18 cellular contexts compared by ENCODE assay signal in the genomic region with DNA sequence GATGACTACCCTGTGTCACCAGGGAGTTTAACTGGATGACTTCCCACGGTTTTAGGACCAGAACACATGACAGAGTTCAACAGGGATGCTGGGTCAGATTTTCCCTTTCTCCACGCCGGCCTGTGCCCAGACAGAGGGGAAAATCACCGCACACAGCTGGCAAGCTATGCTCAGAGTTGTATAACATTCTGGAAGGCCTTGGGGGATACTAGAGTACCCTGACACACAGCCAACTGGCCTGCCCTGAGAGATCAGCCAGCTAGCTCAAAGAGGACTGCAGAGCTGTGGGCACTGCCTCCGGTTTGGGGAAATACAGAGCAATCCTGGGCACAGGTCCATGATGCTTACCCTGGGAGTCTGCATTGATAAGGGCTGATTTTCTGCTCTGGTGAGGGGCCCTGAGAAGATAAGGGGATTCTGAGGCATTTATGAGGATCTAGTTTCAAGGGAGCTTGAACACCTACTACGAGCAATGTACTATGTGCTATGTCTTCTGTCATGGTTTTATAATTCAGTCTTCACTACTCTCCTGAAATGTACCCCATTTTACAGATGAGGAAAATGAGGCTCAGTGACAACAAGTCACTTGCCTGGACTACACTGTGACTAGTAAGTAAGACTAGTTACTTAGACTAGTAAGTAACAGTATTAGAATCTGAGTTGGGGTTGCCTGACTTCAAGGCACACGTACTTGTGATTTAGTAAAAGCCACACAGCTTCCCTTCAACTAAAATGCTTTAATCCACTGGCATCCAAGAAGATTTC. TPM values are rescaled to one million over a fixed set of nuclear protein-coding genes. Genes with fewer than 3 reads are reported as not detected.
DNase-seq lines count a peak whose midpoint lies in the region; ATAC-seq and TF ChIP-seq lines count a peak whose summit lies in the region.
"Had no signal": no experiment of that assay in that cellular context is flagged by ENCODE, and none has a peak within 500 bp of the region (broad histone marks: within the 10 kb centered on the region; RNA-seq: fewer than 3 reads in every experiment).

No MANE protein-coding gene starts in this region.

- DNase-seq in mammary epithelial cell: no peak
- DNase-seq in breast epithelium (ENCODE audit: low spot score in 2 of 2): no peak
- DNase-seq in right cardiac atrium: peak; percentile 78 to 92 (median 89)
- DNase-seq in posterior vena cava (ENCODE audit: low spot score): peak; percentile 86
- no peak for DNase-seq in T-helper 2 cell treated with Interferon-gamma antibody and Interleukin-4, amounts not matched to agents 5 μg/mL and 100 μg/mL, for 36 hours (ENCODE audit: low spot score)
- DNase-seq in stimulated activated effector memory CD8-positive, alpha-beta T cell treated with anti-CD3 and anti-CD28 coated beads, Interleukin-12 subunit alpha, Interleukin-12 subunit beta, amount 100 ng/mL, for 72 hours (ENCODE audit: low spot score in 2 of 2): no peak
- no peak for DNase-seq in SKM-1 treated with dmso at 0.1 percent for 144 hours (lab: John Stamatoyannopoulos, UW; ENCODE audit: unreplicated experiment)
- DNase-seq in ureter (ENCODE audit: low spot score): no peak
- DNase-seq: 8988T; activated CD4-positive, CD25-positive, alpha-beta regulatory T cell; brain microvascular endothelial cell; CD4-positive, CD25-positive, alpha-beta regulatory T cell; effector memory CD8-positive, alpha-beta T cell; HCEC 1CT; stimulated activated CD4-positive, alpha-beta T cell treated with anti-CD3 and anti-CD28 coated beads, Interleukin-4, amount 100 ng/mL, for 4 hours had no signal

- no peaks in the 10 kb centered on the region for H3K4me1 Mint-ChIP-seq in T-helper 2 cell treated with Interferon-gamma antibody and Interleukin-4, amounts not matched to agents 5 μg/mL and 100 μg/mL, for 36 hours (ENCODE audit: low read depth)
- H3K4me1 Mint-ChIP-seq in stimulated activated effector memory CD8-positive, alpha-beta T cell treated with anti-CD3 and anti-CD28 coated beads, Interleukin-12 subunit alpha, Interleukin-12 subunit beta, amount 100 ng/mL, for 72 hours: no peaks in the 10 kb centered on the region
- H3K4me1 Mint-ChIP-seq: CD4-positive, CD25-positive, alpha-beta regulatory T cell; IgD-negative memory B cell had no signal

- H3K9me3 Mint-ChIP-seq in T-helper 2 cell treated with Interferon-gamma antibody and Interleukin-4, amounts not matched to agents 5 μg/mL and 100 μg/mL, for 36 hours: no peaks in the 10 kb centered on the region
- H3K9me3 Mint-ChIP-seq in stimulated activated effector memory CD8-positive, alpha-beta T cell treated with anti-CD3 and anti-CD28 coated beads, Interleukin-12 subunit alpha, Interleukin-12 subunit beta, amount 100 ng/mL, for 72 hours: no peaks in the 10 kb centered on the region
- H3K9me3 Mint-ChIP-seq: CD4-positive, CD25-positive, alpha-beta regulatory T cell; effector memory CD8-positive, alpha-beta T cell; IgD-negative memory B cell had no signal

- H3K79me2 ChIP-seq in mammary epithelial cell (ENCODE audit: insufficient read depth, low read length): no peaks in the 10 kb centered on the region

- no peaks in the 10 kb centered on the region for H4K20me1 ChIP-seq in mammary epithelial cell (ENCODE audit: insufficient read depth, low read length)

- H3K4me3 Mint-ChIP-seq in T-helper 2 cell treated with Interferon-gamma antibody and Interleukin-4, amounts not matched to agents 5 μg/mL and 100 μg/mL, for 36 hours: no peak overlapping the region
- H3K4me3 Mint-ChIP-seq in stimulated activated effector memory CD8-positive, alpha-beta T cell treated with anti-CD3 and anti-CD28 coated beads, Interleukin-12 subunit alpha, Interleukin-12 subunit beta, amount 100 ng/mL, for 72 hours: no peak overlapping the region
- H3K4me3 Mint-ChIP-seq: CD4-positive, CD25-positive, alpha-beta regulatory T cell; effector memory CD8-positive, alpha-beta T cell; IgD-negative memory B cell had no signal

- H3K27ac ChIP-seq in mammary epithelial cell (ENCODE audit: insufficient read depth, low read depth, low read length) (no peak overlapping the region), breast epithelium (no peak overlapping the region), right cardiac atrium (ENCODE audit: low read length) (peak overlapping the region; percentile 62)
- H3K27ac ChIP-seq: brain microvascular endothelial cell, RWPE1 had no signal

- no peak overlapping the region for H3K27ac Mint-ChIP-seq in T-helper 2 cell treated with Interferon-gamma antibody and Interleukin-4, amounts not matched to agents 5 μg/mL and 100 μg/mL, for 36 hours
- H3K27ac Mint-ChIP-seq in stimulated activated effector memory CD8-positive, alpha-beta T cell treated with anti-CD3 and anti-CD28 coated beads, Interleukin-12 subunit alpha, Interleukin-12 subunit beta, amount 100 ng/mL, for 72 hours: no peak overlapping the region
- H3K27ac Mint-ChIP-seq: CD4-positive, CD25-positive, alpha-beta regulatory T cell; effector memory CD8-positive, alpha-beta T cell; IgD-negative memory B cell had no signal

- BruUV-seq in mammary epithelial cell (replicated peaks; lab: Mats Ljungman, UMichigan): no TSS peak

- intact Hi-C loops in mammary epithelial cell (cut with micrococcal nuclease) (no loop called here), breast epithelium (cut with DNase I; ENCODE audit: low total_unique reads) (no loop called here), right cardiac atrium (cut with DNase I) (no loop called here), posterior vena cava (cut with DNase I) (no loop called here)

- 57% methylated on average over 7 of the region's 7 CpGs for WGBS in mammary epithelial cell (ENCODE audit: low coverage, missing lambda C conversion rate)
- WGBS in right cardiac atrium: 42% methylated on average over 7 of the region's 7 CpGs

- H3K9ac ChIP-seq in mammary epithelial cell (ENCODE audit: insufficient read depth, low read length): no peak overlapping the region

- H3K4me1 ChIP-seq in mammary epithelial cell (ENCODE audit: insufficient read depth, low read length) (no peaks in the 10 kb centered on the region), breast epithelium (no peaks in the 10 kb centered on the region), right cardiac atrium (ENCODE audit: control insufficient read depth, insufficient read depth, low read length) (no peaks in the 10 kb centered on the region)

- peak; percentile 94 to 97 for ATAC-seq in right cardiac atrium
- no peak for ATAC-seq in stimulated activated effector memory CD8-positive, alpha-beta T cell treated with anti-CD3 and anti-CD28 coated beads, Interleukin-12 subunit alpha, Interleukin-12 subunit beta, amount 100 ng/mL, for 72 hours
- ATAC-seq: effector memory CD8-positive, alpha-beta T cell had no signal

- TF ChIP-seq CTCF in mammary epithelial cell (conservative IDR thresholded peaks at IDR 0.05 in 1 of 2, IDR thresholded peaks at IDR 0.05 in 1 of 2; ENCODE audit: extremely low read depth in 1 of 2, insufficient read depth in 1 of 2, low read depth in 1 of 2, low read length in 2 of 2) (no peak), breast epithelium (IDR thresholded peaks at IDR 0.05) (no peak)

- in situ Hi-C loops in mammary epithelial cell (cut with MboI; ENCODE audit: low sequenced_read_pairs in 2 of 2): no loop called here

- H2AFZ ChIP-seq in mammary epithelial cell (ENCODE audit: low read depth, low read length): peak overlapping the region; percentile 14

- dilution Hi-C loops in mammary epithelial cell (cut with HindIII; ENCODE audit: low sequenced_read_pairs): no loop called here

- no peaks in the 10 kb centered on the region for H3K36me3 ChIP-seq in mammary epithelial cell (ENCODE audit: insufficient read depth, low read length)
- no peaks in the 10 kb centered on the region for H3K36me3 ChIP-seq in breast epithelium
- H3K36me3 ChIP-seq: brain microvascular endothelial cell had no signal

- H3K27me3 ChIP-seq in mammary epithelial cell (ENCODE audit: insufficient read depth, low read length) (no peaks in the 10 kb centered on the region), breast epithelium (no peaks in the 10 kb centered on the region), right cardiac atrium (ENCODE audit: control insufficient read depth, insufficient read depth) (no peaks in the 10 kb centered on the region)
- H3K27me3 ChIP-seq: brain microvascular endothelial cell had no signal

- TF ChIP-seq POLR2A in breast epithelium (IDR thresholded peaks at IDR 0.05): no peak

- H3K27me3 Mint-ChIP-seq in T-helper 2 cell treated with Interferon-gamma antibody and Interleukin-4, amounts not matched to agents 5 μg/mL and 100 μg/mL, for 36 hours (ENCODE audit: low read depth): peaks cover 19% of the 10 kb centered on the region

- H3K4me2 ChIP-seq in mammary epithelial cell (ENCODE audit: insufficient read depth, low read depth, low read length): no peak overlapping the region

- no peaks in the 10 kb centered on the region for H3K36me3 Mint-ChIP-seq in T-helper 2 cell treated with Interferon-gamma antibody and Interleukin-4, amounts not matched to agents 5 μg/mL and 100 μg/mL, for 36 hours (ENCODE audit: low read depth)
- H3K36me3 Mint-ChIP-seq in stimulated activated effector memory CD8-positive, alpha-beta T cell treated with anti-CD3 and anti-CD28 coated beads, Interleukin-12 subunit alpha, Interleukin-12 subunit beta, amount 100 ng/mL, for 72 hours: no peaks in the 10 kb centered on the region
- H3K36me3 Mint-ChIP-seq: CD4-positive, CD25-positive, alpha-beta regulatory T cell had no signal

- H3K9me3 ChIP-seq in mammary epithelial cell (replicated peaks; ENCODE audit: insufficient read depth, low read length): no peaks in the 10 kb centered on the region
- H3K9me3 ChIP-seq in breast epithelium: no peaks in the 10 kb centered on the region
- no peaks in the 10 kb centered on the region for H3K9me3 ChIP-seq in right cardiac atrium (ENCODE audit: control insufficient read depth, low read length)

- H3K4me3 ChIP-seq in mammary epithelial cell (replicated peaks in 1 of 3; ENCODE audit: insufficient read depth in 1 of 3, low read depth in 2 of 3, low read length in 3 of 3) (no peak overlapping the region), breast epithelium (no peak overlapping the region), right cardiac atrium (ENCODE audit: low read length) (no peak overlapping the region)

- CTCF ChIA-PET in mammary epithelial cell (lab: Charles Lee; ENCODE audit: low non-redundant PET): no interaction called here

RNA-seq across cellular contexts. Expression of a gene that starts 14.7 kb away (rescaled TPM):
- under 1 TPM in 1 of 2 donors, not detected in 1; 0.50 TPM for total RNA-seq in mammary epithelial cell
- under 0.01 TPM for polyA plus RNA-seq in mammary epithelial cell
- polyA minus RNA-seq in mammary epithelial cell: not detected
- total RNA-seq in breast epithelium: not detected
- 1 to 10 TPM in 2 of 4 donors, under 1 TPM in 2; 0.68 to 10.0 (median 1.4) TPM for total RNA-seq in right cardiac atrium
- 2.2 TPM for polyA plus RNA-seq in right cardiac atrium
- total RNA-seq in posterior vena cava: under 1 TPM; 0.09 to 0.76 TPM
- not detected for total RNA-seq in ureter
- total RNA-seq: CD4-positive, CD25-positive, alpha-beta regulatory T cell; T-helper 1 cell treated with Interleukin-12 subunit alpha and Interleukin-12 subunit beta and Interleukin-4 antibody, amounts not matched to agents 30 ng/mL and 1 ng/mL, for 36 hours had no signal
- polyA plus RNA-seq: CD4-positive, CD25-positive, alpha-beta regulatory T cell; IgD-negative memory B cell had no signal

Comparison
In these comparisons a context has a peak if more than half of its experiments do, and no peak if none do; other contexts are left out.
1. DNase-seq: peak in right cardiac atrium (3 of 3) and posterior vena cava (single experiment); none in mammary epithelial cell (single experiment), breast epithelium (0 of 2), T-helper 2 cell treated with Interferon-gamma antibody and Interleukin-4, amounts not matched to agents 5 μg/mL and 100 μg/mL, for 36 hours (single experiment), stimulated activated effector memory CD8-positive, alpha-beta T cell treated with anti-CD3 and anti-CD28 coated beads, Interleukin-12 subunit alpha, Interleukin-12 subunit beta, amount 100 ng/mL, for 72 hours (0 of 2), SKM-1 treated with dmso at 0.1 percent for 144 hours (single experiment) and ureter (single experiment).